Comparison of ENCODE assay signal across 24 cellular contexts in genomic region chr1:14921057-14921456, GRCh38.
A peak's percentile ranks its signal among the peaks of the same experiment; 100 is the strongest.
DNase-seq lines count a peak whose midpoint lies in the region; ATAC-seq and TF ChIP-seq lines count a peak whose summit lies in the region.
"Had no signal": no experiment of that assay in that cellular context is flagged by ENCODE, and none has a peak within 500 bp of the region (broad histone marks: within the 10 kb centered on the region; RNA-seq: fewer than 3 reads in every experiment).

No MANE protein-coding gene starts in this region.

- POLR2A ChIA-PET in CD4-positive, alpha-beta T cell (lab: Charles Lee) = no interaction called here

- H4K20me1 ChIP-seq in osteoblast (ENCODE audit: insufficient read depth, low read length) = no peaks in the 10 kb centered on the region
- no peaks in the 10 kb centered on the region for H4K20me1 ChIP-seq in hepatocyte (ENCODE audit: insufficient read depth, poor library complexity, severe bottlenecking)

- no peak overlapping the region for H2AFZ ChIP-seq in osteoblast (ENCODE audit: low read length)
- H2AFZ ChIP-seq in hepatocyte = no peak overlapping the region

- peak overlapping the region; percentile 45 for H3K4me3 Mint-ChIP-seq in CD4-positive, alpha-beta T cell
- H3K4me3 Mint-ChIP-seq: activated CD8-positive, alpha-beta T cell treated with anti-CD3 and anti-CD28 coated beads, Interleukin-2, amount 10 ng/mL, durations not matched to agents 7 days and 5 days; activated naive CD8-positive, alpha-beta T cell; activated T-cell treated with anti-CD3 and anti-CD28 coated beads, Interleukin-2, amount 50 U/mL, for 72 hours; IgD-negative memory B cell; natural killer cell; stimulated activated effector memory CD8-positive, alpha-beta T cell treated with anti-CD3 and anti-CD28 coated beads, Interleukin-12 subunit alpha, Interleukin-12 subunit beta, amount 100 ng/mL, for 72 hours had no signal

- in situ Hi-C loops in brain microvascular endothelial cell (cut with HindIII; ENCODE audit: low pct_ligation_motif_present, low sequenced_read_pairs) = no loop called here

- peaks cover 28% of the 10 kb centered on the region for H3K27me3 ChIP-seq in CD4-positive, alpha-beta T cell (ENCODE audit: control insufficient read depth, insufficient read depth, low read length)
- H3K27me3 ChIP-seq in brain microvascular endothelial cell (replicated peaks) = no peaks in the 10 kb centered on the region
- H3K27me3 ChIP-seq in heart right ventricle = peaks cover 0 to 23% (median 0%) of the 10 kb centered on the region in 7 donors
- H3K27me3 ChIP-seq in osteoblast (ENCODE audit: insufficient read depth, low read length) = no peaks in the 10 kb centered on the region
- H3K27me3 ChIP-seq in hepatocyte = no peaks in the 10 kb centered on the region
- no peaks in the 10 kb centered on the region for H3K27me3 ChIP-seq in gastroesophageal sphincter
- H3K27me3 ChIP-seq: breast epithelium, upper lobe of right lung had no signal

- no peaks in the 10 kb centered on the region for H3K9me3 ChIP-seq in CD4-positive, alpha-beta T cell (ENCODE audit: control insufficient read depth, low read length)
- no peaks in the 10 kb centered on the region for H3K9me3 ChIP-seq in heart right ventricle
- no peaks in the 10 kb centered on the region for H3K9me3 ChIP-seq in osteoblast (ENCODE audit: low read depth, low read length)
- H3K9me3 ChIP-seq in hepatocyte (ENCODE audit: low read depth) = no peaks in the 10 kb centered on the region
- no peaks in the 10 kb centered on the region for H3K9me3 ChIP-seq in gastroesophageal sphincter
- H3K9me3 ChIP-seq: breast epithelium, psoas muscle, upper lobe of right lung had no signal

- TF ChIP-seq EP300 in gastroesophageal sphincter (IDR thresholded peaks at IDR 0.05) = no peak

- intact Hi-C loops in CD4-positive, alpha-beta T cell (cut with DNase I, micrococcal nuclease) = no loop called here
- intact Hi-C loops in heart right ventricle (cut with DNase I) = loop anchor here in 1 of 10 donors (5.0 kb wide), 1 partner anchor 106 kb away; no protein-coding TSS in a partner anchor

- H3K27ac ChIP-seq in CD4-positive, alpha-beta T cell (ENCODE audit: low read depth, low read length) = no peak overlapping the region
- no peak overlapping the region for H3K27ac ChIP-seq in brain microvascular endothelial cell
- no peak overlapping the region for H3K27ac ChIP-seq in heart right ventricle
- H3K27ac ChIP-seq in osteoblast (ENCODE audit: low read depth, low read length) = no peak overlapping the region
- H3K27ac ChIP-seq in hepatocyte = no peak overlapping the region
- no peak overlapping the region for H3K27ac ChIP-seq in gastroesophageal sphincter
- H3K27ac ChIP-seq: psoas muscle, upper lobe of right lung, WERI-Rb-1 had no signal

- no peak for TF ChIP-seq POLR2A in gastroesophageal sphincter (IDR thresholded peaks at IDR 0.05)

- no peaks in the 10 kb centered on the region for H3K9me2 ChIP-seq in hepatocyte (replicated peaks; ENCODE audit: insufficient read depth)

- no peaks in the 10 kb centered on the region for H3K36me3 Mint-ChIP-seq in CD4-positive, alpha-beta T cell (ENCODE audit: low read depth)
- H3K36me3 Mint-ChIP-seq: activated naive CD8-positive, alpha-beta T cell; CD8-positive, alpha-beta memory T cell; IgD-negative memory B cell; natural killer cell; stimulated activated effector memory CD8-positive, alpha-beta T cell treated with anti-CD3 and anti-CD28 coated beads, Interleukin-12 subunit alpha, Interleukin-12 subunit beta, amount 100 ng/mL, for 72 hours had no signal

- no peaks in the 10 kb centered on the region for H3K9me3 Mint-ChIP-seq in CD4-positive, alpha-beta T cell
- H3K9me3 Mint-ChIP-seq: activated T-cell treated with anti-CD3 and anti-CD28 coated beads, Interleukin-2, amount 50 U/mL, for 72 hours; CD8-positive, alpha-beta memory T cell; IgD-negative memory B cell; natural killer cell; stimulated activated effector memory CD8-positive, alpha-beta T cell treated with anti-CD3 and anti-CD28 coated beads, Interleukin-12 subunit alpha, Interleukin-12 subunit beta, amount 100 ng/mL, for 72 hours had no signal

- WGBS in heart right ventricle, 2 donors = 40 to 53% methylated on average over 7 of the region's 7 CpGs
- 71% methylated on average over 7 of the region's 7 CpGs for WGBS in hepatocyte (ENCODE audit: low lambda C conversion rate, missing lambda C conversion rate)
- 43 to 83% methylated on average over 1 to 5 of the region's 7 CpGs for WGBS in gastroesophageal sphincter (ENCODE audit: low coverage in 1 of 2), 2 donors

- CTCF ChIA-PET in CD4-positive, alpha-beta T cell (lab: Charles Lee) = no interaction called here

- no peak for TF ChIP-seq CTCF in CD4-positive, alpha-beta T cell (IDR thresholded peaks at IDR 0.05)
- TF ChIP-seq CTCF in brain microvascular endothelial cell (IDR thresholded peaks at IDR 0.05; ENCODE audit: low read depth, low read length, missing control alignments) (no peak), heart right ventricle (IDR thresholded peaks at IDR 0.05) (no peak), osteoblast (IDR thresholded peaks at IDR 0.05; ENCODE audit: extremely low read depth, low read depth, low read length) (no peak), hepatocyte (IDR thresholded peaks at IDR 0.05; ENCODE audit: poor library complexity) (no peak), gastroesophageal sphincter (IDR thresholded peaks at IDR 0.05) (no peak)

- H3K36me3 ChIP-seq in brain microvascular endothelial cell (replicated peaks) (no peaks in the 10 kb centered on the region), heart right ventricle (no peaks in the 10 kb centered on the region), osteoblast (ENCODE audit: insufficient read depth, low read length) (no peaks in the 10 kb centered on the region), hepatocyte (replicated peaks; ENCODE audit: insufficient read depth, low read depth) (no peaks in the 10 kb centered on the region), gastroesophageal sphincter (no peaks in the 10 kb centered on the region)
- H3K36me3 ChIP-seq: breast epithelium, upper lobe of right lung, WERI-Rb-1 had no signal

- no peak for ATAC-seq in CD4-positive, alpha-beta T cell (ENCODE audit: poor library complexity)
- ATAC-seq in heart right ventricle = peak in 7 of 8 donors; percentile 28 to 66 (median 45)
- no peak for ATAC-seq in GM18502 (IDR thresholded peaks at IDR 0.05; ENCODE audit: poor library complexity, unreplicated experiment)
- ATAC-seq in gastroesophageal sphincter = no peak
- ATAC-seq: activated CD8-positive, alpha-beta T cell treated with anti-CD3 and anti-CD28 coated beads, Interleukin-2, amount 10 ng/mL, durations not matched to agents 7 days and 5 days; activated T-cell treated with anti-CD3 and anti-CD28 coated beads, Interleukin-2, amount 50 U/mL, for 72 hours; natural killer cell; psoas muscle; stimulated activated effector memory CD8-positive, alpha-beta T cell treated with anti-CD3 and anti-CD28 coated beads, Interleukin-12 subunit alpha, Interleukin-12 subunit beta, amount 100 ng/mL, for 72 hours; upper lobe of right lung had no signal

- H3K4me2 ChIP-seq in osteoblast (ENCODE audit: insufficient read depth, low read length) = no peak overlapping the region
- H3K4me2 ChIP-seq in hepatocyte = no peak overlapping the region

- no peak for DNase-seq in CD4-positive, alpha-beta T cell
- DNase-seq in brain microvascular endothelial cell (peak; percentile 81), heart right ventricle (peak in 1 of 2 donors; percentile 52), osteoblast (ENCODE audit: insufficient read length, low spot score, missing footprints) (peak; percentile 58), hepatocyte (ENCODE audit: low spot score) (no peak)
- no peak for DNase-seq in stimulated activated naive CD4-positive, alpha-beta T cell (lab: John Stamatoyannopoulos, UW)
- DNase-seq: ACHN; activated CD8-positive, alpha-beta T cell treated with anti-CD3 and anti-CD28 coated beads, Interleukin-2, amount 10 ng/mL, durations not matched to agents 7 days and 5 days; activated T-cell treated with anti-CD3 and anti-CD28 coated beads, Interleukin-2, amount 50 U/mL, for 72 hours; CD8-positive, alpha-beta memory T cell; foreskin fibroblast; mammary epithelial cell; natural killer cell; NCI-H1694 treated with DMSO at 0.1 percent for 48 hours; NCI-H510A; psoas muscle; upper lobe of right lung; WERI-Rb-1 had no signal

- H3K27me3 Mint-ChIP-seq in CD4-positive, alpha-beta T cell = peaks cover 30% of the 10 kb centered on the region

- H3K4me3 ChIP-seq in brain microvascular endothelial cell (ENCODE audit: low read depth, low read length) (no peak overlapping the region), heart right ventricle (no peak overlapping the region), osteoblast (ENCODE audit: insufficient read depth, low read length) (no peak overlapping the region), hepatocyte (no peak overlapping the region), gastroesophageal sphincter (no peak overlapping the region)
- H3K4me3 ChIP-seq: breast epithelium, psoas muscle, upper lobe of right lung had no signal

- peaks cover 8 to 25% (median 13%) of the 10 kb centered on the region in 9 donors for H3K4me1 ChIP-seq in heart right ventricle
- peaks cover 8% of the 10 kb centered on the region for H3K4me1 ChIP-seq in osteoblast (ENCODE audit: insufficient read depth, low read length)
- H3K4me1 ChIP-seq in hepatocyte (ENCODE audit: insufficient read depth) = peaks cover 11% of the 10 kb centered on the region
- peaks cover 0 to 23% (median 11%) of the 10 kb centered on the region in 3 donors for H3K4me1 ChIP-seq in gastroesophageal sphincter
- H3K4me1 ChIP-seq: psoas muscle had no signal

- H3K27ac Mint-ChIP-seq in CD4-positive, alpha-beta T cell = no peak overlapping the region
- H3K27ac Mint-ChIP-seq: activated CD8-positive, alpha-beta T cell treated with anti-CD3 and anti-CD28 coated beads, Interleukin-2, amount 10 ng/mL, durations not matched to agents 7 days and 5 days; activated naive CD8-positive, alpha-beta T cell; activated T-cell treated with anti-CD3 and anti-CD28 coated beads, Interleukin-2, amount 50 U/mL, for 72 hours; CD8-positive, alpha-beta memory T cell; IgD-negative memory B cell; natural killer cell; stimulated activated effector memory CD8-positive, alpha-beta T cell treated with anti-CD3 and anti-CD28 coated beads, Interleukin-12 subunit alpha, Interleukin-12 subunit beta, amount 100 ng/mL, for 72 hours had no signal

- peaks cover 9% of the 10 kb centered on the region for H3K4me1 Mint-ChIP-seq in CD4-positive, alpha-beta T cell (ENCODE audit: low read depth)

- no peaks in the 10 kb centered on the region for H3K79me2 ChIP-seq in osteoblast (ENCODE audit: insufficient read depth, low read length)
- peaks cover 5% of the 10 kb centered on the region for H3K79me2 ChIP-seq in hepatocyte

Comparison
In these comparisons a context has a peak if more than half of its experiments do, and no peak if none do; other contexts are left out.
1. ATAC-seq: peak in heart right ventricle (7 of 8); none in CD4-positive, alpha-beta T cell (single experiment), GM18502 (single experiment) and gastroesophageal sphincter (single experiment).
2. DNase-seq: peak in brain microvascular endothelial cell (single experiment) and osteoblast (single experiment); none in CD4-positive, alpha-beta T cell (0 of 10), stimulated activated naive CD4-positive, alpha-beta T cell (0 of 6) and hepatocyte (single experiment).